In genomic region chr1:183609313-183609712, GRCh38 we compare ENCODE assay signal across 8 cellular contexts. TPM values are rescaled to one million over a fixed set of nuclear protein-coding genes. Genes with fewer than 3 reads are reported as not detected.
DNase-seq lines count a peak whose midpoint lies in the region; ATAC-seq and TF ChIP-seq lines count a peak whose summit lies in the region.

No MANE protein-coding gene starts in this region.

- H3K4me3 ChIP-seq in HEK293 (ENCODE audit: low read depth, low read length) (no peak overlapping the region), lower lobe of right lung (no peak overlapping the region)

- TF ChIP-seq CTCF in GM10248 (IDR thresholded peaks at IDR 0.05; ENCODE audit: control extremely low read depth, extremely low read depth, low read depth, missing control alignments): peak; percentile 72
- peak; percentile 35; the same call in 1 of the 2 replicates for TF ChIP-seq CTCF in HEK293 (tag by site-specific recombination; IDR thresholded peaks at IDR 0.05)
- TF ChIP-seq CTCF in lower lobe of right lung (IDR thresholded peaks at IDR 0.05): peak; percentile 54

- H3K27me3 Mint-ChIP-seq in activated CD4-positive, alpha-beta T cell treated with anti-CD3 and anti-CD28 coated beads, Interleukin-2, amount 10 ng/mL, durations not matched to agents 7 days and 5 days: peaks cover 7% of the 10 kb centered on the region

- no peaks in the 10 kb centered on the region for H3K36me3 Mint-ChIP-seq in activated CD4-positive, alpha-beta T cell treated with anti-CD3 and anti-CD28 coated beads, Interleukin-2, amount 10 ng/mL, durations not matched to agents 7 days and 5 days (ENCODE audit: low read depth)

- POLR2A ChIA-PET in GM10248 (lab: Yijun Ruan, JAX): no interaction called here
- POLR2A ChIA-PET in HEK293 (lab: Yijun Ruan, JAX): no interaction called here
- POLR2A ChIA-PET in activated CD4-positive, alpha-beta T cell treated with anti-CD3 and anti-CD28 coated beads, Interleukin-2, amount 10 ng/mL, durations not matched to agents 7 days and 5 days (lab: Charles Lee): interaction anchor here (0.6 kb wide), 1 partner anchor 48 kb away, joined by 3 read pairs; no protein-coding TSS in a partner anchor

- H3K27ac Mint-ChIP-seq in activated CD4-positive, alpha-beta T cell treated with anti-CD3 and anti-CD28 coated beads, Interleukin-2, amount 10 ng/mL, durations not matched to agents 7 days and 5 days: no peak overlapping the region

- no peaks in the 10 kb centered on the region for H3K9me3 ChIP-seq in HEK293 (ENCODE audit: control insufficient read depth, insufficient read depth, low read depth, low read length)
- no peaks in the 10 kb centered on the region for H3K9me3 ChIP-seq in lower lobe of right lung

- H3K27ac ChIP-seq in HEK293 (ENCODE audit: extremely low read depth, low read depth, low read length) (no peak overlapping the region), lower lobe of right lung (peak overlapping the region; percentile 54)

- no peaks in the 10 kb centered on the region for H3K27me3 ChIP-seq in lower lobe of right lung (ENCODE audit: low read depth)

- no peaks in the 10 kb centered on the region for H3K9me3 Mint-ChIP-seq in activated CD4-positive, alpha-beta T cell treated with anti-CD3 and anti-CD28 coated beads, Interleukin-2, amount 10 ng/mL, durations not matched to agents 7 days and 5 days

- DNase-seq in GM10248 (ENCODE audit: extremely low spot score) (peak; percentile 48), NCI-H460 (ENCODE audit: extremely low read depth, low read depth) (peak; percentile 83), cerebellar cortex (ENCODE audit: low spot score) (peak; percentile 36), lower lobe of right lung (peak; percentile 77), NCI-H1048 (lab: John Stamatoyannopoulos, UW) (no peak)
- DNase-seq in activated CD4-positive, alpha-beta T cell treated with anti-CD3 and anti-CD28 coated beads, Interleukin-2, amount 10 ng/mL, durations not matched to agents 7 days and 5 days: no peak

- CTCF ChIA-PET in GM10248 (lab: Yijun Ruan, JAX): interaction anchor here (0.5 to 6.3 kb wide), 25 partner anchors 9 to 308 kb away, joined by 3 to 46 read pairs (median 6); partner anchors contain the start of gene NCF2
- CTCF ChIA-PET in HEK293 (lab: Yijun Ruan, JAX): interaction anchor here (0.7 to 1.2 kb wide), 3 partner anchors 13 to 76 kb away, joined by 3 to 4 read pairs (median 3); no protein-coding TSS in a partner anchor
- CTCF ChIA-PET in activated CD4-positive, alpha-beta T cell treated with anti-CD3 and anti-CD28 coated beads, Interleukin-2, amount 10 ng/mL, durations not matched to agents 7 days and 5 days (lab: Charles Lee): interaction anchor here (0.6 kb wide), 1 partner anchor 1735 kb away, joined by 3 read pairs; no protein-coding TSS in a partner anchor

- H3K36me3 ChIP-seq in HEK293 (ENCODE audit: control insufficient read depth in 2 of 2, insufficient read depth in 1 of 2, low read length in 2 of 2) (no peaks in the 10 kb centered on the region), lower lobe of right lung (no peaks in the 10 kb centered on the region)

- ATAC-seq in lower lobe of right lung (peak; percentile 82 to 85), HG02763 (IDR thresholded peaks at IDR 0.05; ENCODE audit: unreplicated experiment) (no peak)

- H3K4me1 ChIP-seq in HEK293 (ENCODE audit: control insufficient read depth, insufficient read depth, low read length): no peaks in the 10 kb centered on the region
- H3K4me1 ChIP-seq in lower lobe of right lung: peaks cover 36% of the 10 kb centered on the region

- intact Hi-C loops in lower lobe of right lung (cut with DNase I): no loop called here

- H3K4me3 Mint-ChIP-seq in activated CD4-positive, alpha-beta T cell treated with anti-CD3 and anti-CD28 coated beads, Interleukin-2, amount 10 ng/mL, durations not matched to agents 7 days and 5 days: no peak overlapping the region

- peaks cover 4% of the 10 kb centered on the region for H3K4me1 Mint-ChIP-seq in activated CD4-positive, alpha-beta T cell treated with anti-CD3 and anti-CD28 coated beads, Interleukin-2, amount 10 ng/mL, durations not matched to agents 7 days and 5 days

TF ChIP-seq in HEK293, 187 proteins besides CTCF, POLR2A, EP300 and RAD21:
- TF ChIP-seq ZNF549 (tag by site-specific recombination; IDR thresholded peaks at IDR 0.05) (no peak), ZBTB6 (tag by site-specific recombination; IDR thresholded peaks at IDR 0.05) (no peak), ZNF639 (tag by site-specific recombination; IDR thresholded peaks at IDR 0.05) (no peak), KLF7 (tag by site-specific recombination; IDR thresholded peaks at IDR 0.05; ENCODE audit: borderline replicate concordance) (no peak)

RNA-seq across cellular contexts. Expression of gene NCF2, which starts 19.1 kb away (rescaled TPM):
- 0.17 and 0.29 TPM in 2 replicates for total RNA-seq in NCI-H460 (2014; rRNA removed; shearing (Covaris generic))
- 3.0 TPM in 1 of 2 replicates, not detected in the other for polyA plus RNA-seq in NCI-H460 (2014; cell fraction: nucleus; rRNA removed)
- 211 TPM for total RNA-seq in lower lobe of right lung
- total RNA-seq in activated CD4-positive, alpha-beta T cell treated with anti-CD3 and anti-CD28 coated beads, Interleukin-2, amount 10 ng/mL, durations not matched to agents 7 days and 5 days: 10 to 100 TPM; 15.3 to 15.8 TPM

RNA-seq across cellular contexts. Expression of gene ARPC5, which starts 26.3 kb away (rescaled TPM):
- 132 and 156 TPM in 2 replicates for total RNA-seq in NCI-H460 (2014; rRNA removed; shearing (Covaris generic))
- 104 and 105 TPM in 2 replicates for polyA plus RNA-seq in NCI-H460 (2014; cell fraction: nucleus; rRNA removed)
- 191 TPM for total RNA-seq in lower lobe of right lung
- total RNA-seq in activated CD4-positive, alpha-beta T cell treated with anti-CD3 and anti-CD28 coated beads, Interleukin-2, amount 10 ng/mL, durations not matched to agents 7 days and 5 days: 100 to 1,000 TPM; 257 to 273 TPM

RNA-seq across cellular contexts. Expression of gene APOBEC4, which starts 43.8 kb away (rescaled TPM):
- not detected in 2 replicates for total RNA-seq in NCI-H460 (2014; rRNA removed; shearing (Covaris generic))
- polyA plus RNA-seq in NCI-H460 (2014; cell fraction: nucleus; rRNA removed): not detected in 2 replicates
- 3.0 TPM for total RNA-seq in lower lobe of right lung
- total RNA-seq in activated CD4-positive, alpha-beta T cell treated with anti-CD3 and anti-CD28 coated beads, Interleukin-2, amount 10 ng/mL, durations not matched to agents 7 days and 5 days: not detected

Comparison
In these comparisons a context has a peak if more than half of its experiments do, and no peak if none do; other contexts are left out.
1. DNase-seq: peak in GM10248 (single experiment), NCI-H460 (single experiment), cerebellar cortex (single experiment) and lower lobe of right lung (single experiment); none in NCI-H1048 (single experiment) and activated CD4-positive, alpha-beta T cell treated with anti-CD3 and anti-CD28 coated beads, Interleukin-2, amount 10 ng/mL, durations not matched to agents 7 days and 5 days (single experiment).
2. RNA of gene NCF2, which starts 19.1 kb away (total RNA-seq): 211 TPM in lower lobe of right lung (single experiment) and 15.3 to 15.8 TPM in activated CD4-positive, alpha-beta T cell treated with anti-CD3 and anti-CD28 coated beads, Interleukin-2, amount 10 ng/mL, durations not matched to agents 7 days and 5 days; 0.17 to 0.29 TPM in NCI-H460; every median in the first group is over 10 times any median in the second.
3. Peak in every context shown above with its lines, with median percentiles within 50 percentile points of each other: CTCF ChIP-seq.